ENCODE assay signal across 8 cellular contexts in genomic region chr1:24849653-24850295, GRCh38.
DNase-seq lines count a peak whose midpoint lies in the region; ATAC-seq, FAIRE-seq and TF ChIP-seq lines count a peak whose summit lies in the region.

No MANE protein-coding gene starts in this region.

- H3K4me1 ChIP-seq in small intestine (ENCODE audit: control insufficient read depth in 2 of 2, insufficient read depth in 1 of 2, low read depth in 1 of 2, low read length in 1 of 2): no peaks in the 10 kb centered on the region

- no peaks in the 10 kb centered on the region for H3K36me3 ChIP-seq in small intestine (ENCODE audit: control insufficient read depth in 2 of 2, insufficient read depth in 2 of 2, low read length in 2 of 2)

- no peak overlapping the region for H3K27ac ChIP-seq in small intestine (ENCODE audit: low read depth in 1 of 2, low read length in 1 of 2)

- H3K4me1 Mint-ChIP-seq in activated naive CD8-positive, alpha-beta T cell (ENCODE audit: low read depth): peaks cover 17% of the 10 kb centered on the region
- H3K4me1 Mint-ChIP-seq in activated naive CD8-positive, alpha-beta T cell treated with anti-CD3 and anti-CD28 coated beads for 36 hours: peaks cover 15% of the 10 kb centered on the region
- peaks cover 35% of the 10 kb centered on the region for H3K4me1 Mint-ChIP-seq in dendritic cell treated with granulocyte-macrophage colony-stimulating factor and Interleukin-4, amounts not matched to agents 40 ng/mL and 50 ng/mL, for 4 days (ENCODE audit: low read depth)

- ATAC-seq in GM18870 (IDR thresholded peaks at IDR 0.05; ENCODE audit: unreplicated experiment): no peak

- no peaks in the 10 kb centered on the region for H3K27me3 Mint-ChIP-seq in activated naive CD8-positive, alpha-beta T cell
- peaks cover 3% of the 10 kb centered on the region for H3K27me3 Mint-ChIP-seq in activated naive CD8-positive, alpha-beta T cell treated with anti-CD3 and anti-CD28 coated beads for 36 hours
- peaks cover 5% of the 10 kb centered on the region for H3K27me3 Mint-ChIP-seq in dendritic cell treated with granulocyte-macrophage colony-stimulating factor and Interleukin-4, amounts not matched to agents 40 ng/mL and 50 ng/mL, for 4 days

- no peaks in the 10 kb centered on the region for H3K36me3 Mint-ChIP-seq in activated naive CD8-positive, alpha-beta T cell
- no peaks in the 10 kb centered on the region for H3K36me3 Mint-ChIP-seq in activated naive CD8-positive, alpha-beta T cell treated with anti-CD3 and anti-CD28 coated beads for 36 hours
- H3K36me3 Mint-ChIP-seq in dendritic cell treated with granulocyte-macrophage colony-stimulating factor and Interleukin-4, amounts not matched to agents 40 ng/mL and 50 ng/mL, for 4 days (ENCODE audit: low read depth): peaks cover 14% of the 10 kb centered on the region

- no peak for DNase-seq in activated naive CD8-positive, alpha-beta T cell treated with anti-CD3 and anti-CD28 coated beads for 36 hours
- DNase-seq in small intestine: peak; percentile 61
- DNase-seq in OCI-M2 (lab: John Stamatoyannopoulos, UW; ENCODE audit: unreplicated experiment): no peak
- DNase-seq in A172 (ENCODE audit: low spot score): no peak

- H3K9me3 Mint-ChIP-seq in activated naive CD8-positive, alpha-beta T cell (ENCODE audit: low read depth): no peaks in the 10 kb centered on the region
- no peaks in the 10 kb centered on the region for H3K9me3 Mint-ChIP-seq in activated naive CD8-positive, alpha-beta T cell treated with anti-CD3 and anti-CD28 coated beads for 36 hours
- no peaks in the 10 kb centered on the region for H3K9me3 Mint-ChIP-seq in dendritic cell treated with granulocyte-macrophage colony-stimulating factor and Interleukin-4, amounts not matched to agents 40 ng/mL and 50 ng/mL, for 4 days

- intact Hi-C loops in dendritic cell treated with granulocyte-macrophage colony-stimulating factor and Interleukin-4, amounts not matched to agents 40 ng/mL and 50 ng/mL, for 4 days (cut with micrococcal nuclease): loop anchor here (2.0 to 5.0 kb wide), 3 partner anchors 77 to 353 kb away; no protein-coding TSS in a partner anchor

- H3K9me3 ChIP-seq in small intestine (ENCODE audit: control insufficient read depth, low read depth): no peaks in the 10 kb centered on the region

- H3K27me3 ChIP-seq in small intestine (ENCODE audit: control insufficient read depth in 2 of 2, insufficient read depth in 2 of 2, low read length in 2 of 2): no peaks in the 10 kb centered on the region

- H3K4me3 ChIP-seq in small intestine (ENCODE audit: low read depth in 1 of 2, low read length in 2 of 2): no peak overlapping the region

- no peak overlapping the region for H3K27ac Mint-ChIP-seq in activated naive CD8-positive, alpha-beta T cell
- no peak overlapping the region for H3K27ac Mint-ChIP-seq in activated naive CD8-positive, alpha-beta T cell treated with anti-CD3 and anti-CD28 coated beads for 36 hours
- H3K27ac Mint-ChIP-seq in dendritic cell treated with granulocyte-macrophage colony-stimulating factor and Interleukin-4, amounts not matched to agents 40 ng/mL and 50 ng/mL, for 4 days: peak overlapping the region; percentile 93

- 41 to 50% (median 46%) methylated on average over 10 of the region's 10 CpGs for WGBS in small intestine, 3 donors

- no peak for FAIRE-seq in small intestine (lab: Jason Lieb, UNC)

- peak overlapping the region; percentile 66 for H3K4me3 Mint-ChIP-seq in activated naive CD8-positive, alpha-beta T cell
- no peak overlapping the region for H3K4me3 Mint-ChIP-seq in activated naive CD8-positive, alpha-beta T cell treated with anti-CD3 and anti-CD28 coated beads for 36 hours
- H3K4me3 Mint-ChIP-seq in dendritic cell treated with granulocyte-macrophage colony-stimulating factor and Interleukin-4, amounts not matched to agents 40 ng/mL and 50 ng/mL, for 4 days: peak overlapping the region; percentile 54

TF ChIP-seq in PFSK-1, 5 proteins besides CTCF, POLR2A, EP300 and RAD21:
- no peak for TF ChIP-seq REST (IDR thresholded peaks at IDR 0.05; ENCODE audit: insufficient read depth in 1 of 2, low read depth in 2 of 2, low read length in 2 of 2)
- 0 out of 2 replicates have a peak, but pooled peaks have one; percentile 24 for TF ChIP-seq POLR2AphosphoS5 (IDR thresholded peaks at IDR 0.05; ENCODE audit: low read depth, low read length)
